ENCODE assay signal across 8 cellular contexts in the genomic region with DNA sequence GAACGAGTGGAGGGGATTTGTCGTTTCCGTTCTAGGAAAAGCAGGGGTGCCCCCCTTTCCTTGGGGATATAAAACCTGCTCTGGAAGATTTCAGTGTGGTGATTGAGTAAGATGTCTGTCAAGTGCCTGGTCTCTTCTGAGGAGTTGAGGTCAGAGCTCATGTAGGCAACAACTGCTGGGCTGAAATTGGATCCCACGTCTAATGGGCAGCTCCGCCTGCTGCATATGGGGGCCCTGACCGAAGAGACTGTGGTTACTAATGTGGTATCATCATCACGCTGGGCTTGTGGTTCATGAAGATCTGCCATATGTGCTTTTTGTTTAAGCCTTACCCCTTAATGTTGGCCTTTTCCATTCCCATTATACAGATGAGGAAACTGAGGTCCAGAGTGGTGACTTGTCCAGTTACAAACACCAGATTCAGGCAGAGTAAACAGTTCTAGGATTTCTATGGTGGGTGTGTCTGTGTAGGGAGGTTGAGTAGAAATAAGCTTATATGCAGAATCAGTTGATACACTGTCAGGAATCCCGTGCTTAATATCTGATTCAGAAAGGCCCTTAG. TPM values are rescaled to one million over a fixed set of nuclear protein-coding genes. Genes with fewer than 3 reads are reported as not detected.
DNase-seq lines count a peak whose midpoint lies in the region; ATAC-seq and TF ChIP-seq lines count a peak whose summit lies in the region.

No MANE protein-coding gene starts in this region.

- TSS peak; percentile 85 for BruUV-seq in Panc1 (replicated peaks; lab: Mats Ljungman, UMichigan)

- H3K9me2 ChIP-seq in neural cell (ENCODE audit: insufficient read depth, low read length): no peaks in the 10 kb centered on the region

- peak overlapping the region; percentile 85 for H3K9ac ChIP-seq in neural cell (ENCODE audit: low read length)

- DNase-seq in BE2C: no peak
- no peak for DNase-seq in Panc1 (ENCODE audit: low read depth, low spot score)
- DNase-seq in epithelial cell of esophagus (ENCODE audit: low read depth): peak; percentile 62
- no peak for DNase-seq in NCI-H774 (lab: John Stamatoyannopoulos, UW)
- no peak for DNase-seq in stimulated activated CD8-positive, alpha-beta memory T cell treated with anti-CD3 and anti-CD28 coated beads, Interleukin-4, amount 100 ng/mL, for 48 hours
- no peak for DNase-seq in GM19238 (ENCODE audit: insufficient read length, low spot score)

- no peaks in the 10 kb centered on the region for H3K9me3 ChIP-seq in BE2C
- H3K9me3 ChIP-seq in Panc1 (ENCODE audit: control insufficient read depth, insufficient read depth, low read depth, low read length): no peaks in the 10 kb centered on the region
- H3K9me3 ChIP-seq in neural cell (ENCODE audit: low read length): no peaks in the 10 kb centered on the region

- no peak for TF ChIP-seq RAD21 in neural cell (conservative IDR thresholded peaks at IDR 0.05)

- TF ChIP-seq CTCF in BE2C (IDR thresholded peaks at IDR 0.05; ENCODE audit: low read depth, low read length) (no peak), Panc1 (IDR thresholded peaks at IDR 0.05) (no peak), epithelial cell of esophagus (IDR thresholded peaks at IDR 0.05; ENCODE audit: insufficient read depth, low read depth, low read length, missing control alignments) (no peak), neural cell (IDR thresholded peaks at IDR 0.05; ENCODE audit: poor library complexity, severe bottlenecking) (no peak)

- H3K36me3 ChIP-seq in BE2C (no peaks in the 10 kb centered on the region; the same call in 1 of the 2 replicates), Panc1 (ENCODE audit: control insufficient read depth, insufficient read depth, low read length) (peaks cover 6% of the 10 kb centered on the region), neural cell (ENCODE audit: insufficient read depth, low read length) (peaks cover 4% of the 10 kb centered on the region)

- peak overlapping the region; percentile 53 for H2AFZ ChIP-seq in neural cell (ENCODE audit: low read depth, low read length)

- in situ Hi-C loops in Panc1 (cut with HindIII; ENCODE audit: low pct_unique_long_range_greater_than_20kb, low sequenced_read_pairs): no loop called here

- intact Hi-C loops in Panc1 (cut with micrococcal nuclease; ENCODE audit: unreplicated experiment): no loop called here

- CTCF ChIA-PET in Panc1 (lab: Charles Lee): interaction anchor here (0.7 kb wide), 2 partner anchors 13 to 15 kb away, joined by 3 to 4 read pairs; no protein-coding TSS in a partner anchor

- no peaks in the 10 kb centered on the region for H3F3A ChIP-seq in neural cell (ENCODE audit: insufficient read depth, low read length, poor library complexity, severe bottlenecking)

- peaks cover 18% of the 10 kb centered on the region for H3K79me2 ChIP-seq in neural cell (replicated peaks; ENCODE audit: insufficient read depth, low read length)

- peak overlapping the region; percentile 96 for H3K27ac ChIP-seq in Panc1 (ENCODE audit: low read length)
- H3K27ac ChIP-seq in neural cell (ENCODE audit: low read length): peak overlapping the region; percentile 95

- H3K4me1 ChIP-seq in BE2C (no peaks in the 10 kb centered on the region), Panc1 (ENCODE audit: control insufficient read depth, insufficient read depth, low read length) (peaks cover 19% of the 10 kb centered on the region)

- peak; percentile 25 for ATAC-seq in GM21528 (IDR thresholded peaks at IDR 0.05; ENCODE audit: low FRiP score, unreplicated experiment)
- no peak; the same call in 1 of the 2 replicates for ATAC-seq in Panc1

- POLR2A ChIA-PET in Panc1 (lab: Charles Lee): interaction anchor here (0.6 to 1.6 kb wide), 2 partner anchors 10 to 18 kb away, joined by 4 to 23 read pairs; no protein-coding TSS in a partner anchor

- H4K20me1 ChIP-seq in neural cell (ENCODE audit: insufficient read depth): no peaks in the 10 kb centered on the region

- H3K27me3 ChIP-seq in BE2C (no peaks in the 10 kb centered on the region), Panc1 (ENCODE audit: control insufficient read depth, insufficient read depth, low read length) (no peaks in the 10 kb centered on the region), neural cell (ENCODE audit: insufficient read depth, low read depth, low read length) (no peaks in the 10 kb centered on the region)

- H3K4me3 ChIP-seq in BE2C (ENCODE audit: low read depth, low read length): peak overlapping the region; percentile 88
- H3K4me3 ChIP-seq in Panc1 (ENCODE audit: low read depth in 2 of 2, low read length in 2 of 2): peak overlapping the region; percentile 92 to 98
- peak overlapping the region; percentile 88 for H3K4me3 ChIP-seq in epithelial cell of esophagus (ENCODE audit: low read length)
- H3K4me3 ChIP-seq in neural cell (ENCODE audit: low read length): peak overlapping the region; percentile 70

- peak overlapping the region; percentile 26 for H3K4me2 ChIP-seq in neural cell (ENCODE audit: low read length)

- no peak for TF ChIP-seq EP300 in neural cell (conservative IDR thresholded peaks at IDR 0.05; ENCODE audit: poor library complexity, severe bottlenecking)

TF ChIP-seq in neural cell, 6 proteins besides CTCF, POLR2A, EP300 and RAD21:
- peak; percentile 4 for TF ChIP-seq SMC3 (conservative IDR thresholded peaks at IDR 0.05; ENCODE audit: poor library complexity)
- no peak for TF ChIP-seq MXI1 (conservative IDR thresholded peaks at IDR 0.05; ENCODE audit: poor library complexity, severe bottlenecking)
- TF ChIP-seq, protein P1, sequence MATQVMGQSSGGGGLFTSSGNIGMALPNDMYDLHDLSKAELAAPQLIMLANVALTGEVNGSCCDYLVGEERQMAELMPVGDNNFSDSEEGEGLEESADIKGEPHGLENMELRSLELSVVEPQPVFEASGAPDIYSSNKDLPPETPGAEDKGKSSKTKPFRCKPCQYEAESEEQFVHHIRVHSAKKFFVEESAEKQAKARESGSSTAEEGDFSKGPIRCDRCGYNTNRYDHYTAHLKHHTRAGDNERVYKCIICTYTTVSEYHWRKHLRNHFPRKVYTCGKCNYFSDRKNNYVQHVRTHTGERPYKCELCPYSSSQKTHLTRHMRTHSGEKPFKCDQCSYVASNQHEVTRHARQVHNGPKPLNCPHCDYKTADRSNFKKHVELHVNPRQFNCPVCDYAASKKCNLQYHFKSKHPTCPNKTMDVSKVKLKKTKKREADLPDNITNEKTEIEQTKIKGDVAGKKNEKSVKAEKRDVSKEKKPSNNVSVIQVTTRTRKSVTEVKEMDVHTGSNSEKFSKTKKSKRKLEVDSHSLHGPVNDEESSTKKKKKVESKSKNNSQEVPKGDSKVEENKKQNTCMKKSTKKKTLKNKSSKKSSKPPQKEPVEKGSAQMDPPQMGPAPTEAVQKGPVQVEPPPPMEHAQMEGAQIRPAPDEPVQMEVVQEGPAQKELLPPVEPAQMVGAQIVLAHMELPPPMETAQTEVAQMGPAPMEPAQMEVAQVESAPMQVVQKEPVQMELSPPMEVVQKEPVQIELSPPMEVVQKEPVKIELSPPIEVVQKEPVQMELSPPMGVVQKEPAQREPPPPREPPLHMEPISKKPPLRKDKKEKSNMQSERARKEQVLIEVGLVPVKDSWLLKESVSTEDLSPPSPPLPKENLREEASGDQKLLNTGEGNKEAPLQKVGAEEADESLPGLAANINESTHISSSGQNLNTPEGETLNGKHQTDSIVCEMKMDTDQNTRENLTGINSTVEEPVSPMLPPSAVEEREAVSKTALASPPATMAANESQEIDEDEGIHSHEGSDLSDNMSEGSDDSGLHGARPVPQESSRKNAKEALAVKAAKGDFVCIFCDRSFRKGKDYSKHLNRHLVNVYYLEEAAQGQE (IDR thresholded peaks at IDR 0.05; ENCODE audit: borderline replicate concordance): no peak
- TF ChIP-seq EZH2 (IDR thresholded peaks at IDR 0.05; ENCODE audit: borderline replicate concordance, insufficient read depth, low read length, poor library complexity, severe bottlenecking): no peak

RNA-seq across cellular contexts. Expression of a gene that starts 0.6 kb away (rescaled TPM):
- polyA plus RNA-seq in BE2C (2012; ENCODE audit: insufficient read depth, insufficient read length, low read depth): 27.7 TPM
- total RNA-seq in Panc1 (2021; ENCODE audit: unreplicated experiment): 53.8 TPM
- 28.6 TPM for polyA plus RNA-seq in Panc1 (2012; ENCODE audit: insufficient read length)
- polyA plus RNA-seq in neural cell: 86.4 and 144 TPM in 2 replicates
- 49.9 and 62.7 TPM in 2 replicates for polyA minus RNA-seq in neural cell

RNA-seq across cellular contexts. Expression of a gene that starts 7.8 kb away (rescaled TPM):
- 40.6 TPM for polyA plus RNA-seq in BE2C (2012; ENCODE audit: insufficient read depth, insufficient read length, low read depth)
- total RNA-seq in Panc1 (2021; ENCODE audit: unreplicated experiment): 23.4 TPM
- 29.7 TPM for polyA plus RNA-seq in Panc1 (2012; ENCODE audit: insufficient read length)
- 3.3 and 3.5 TPM in 2 replicates for polyA plus RNA-seq in neural cell
- polyA minus RNA-seq in neural cell: 1.2 TPM in 2 replicates

RNA-seq across cellular contexts. Expression of a gene that starts 23.3 kb away (rescaled TPM):
- 74.2 TPM for polyA plus RNA-seq in BE2C (2012; ENCODE audit: insufficient read depth, insufficient read length, low read depth)
- total RNA-seq in Panc1 (2021; ENCODE audit: unreplicated experiment): 85.8 TPM
- 94.1 TPM for polyA plus RNA-seq in Panc1 (2012; ENCODE audit: insufficient read length)
- polyA plus RNA-seq in neural cell: 104 and 123 TPM in 2 replicates
- 111 and 133 TPM in 2 replicates for polyA minus RNA-seq in neural cell

RNA-seq across cellular contexts. Expression of a gene that starts 33.5 kb away (rescaled TPM):
- 0.91 TPM for polyA plus RNA-seq in BE2C (2012; ENCODE audit: insufficient read depth, insufficient read length, low read depth)
- total RNA-seq in Panc1 (2021; ENCODE audit: unreplicated experiment): 0.08 TPM
- not detected for polyA plus RNA-seq in Panc1 (2012; ENCODE audit: insufficient read length)
- 2.6 and 3.1 TPM in 2 replicates for polyA plus RNA-seq in neural cell
- 4.9 and 6.6 TPM in 2 replicates for polyA minus RNA-seq in neural cell
